7 cellular contexts compared by ENCODE assay signal in genomic region chr13:49635599-49636433, GRCh38. TPM values are rescaled to one million over a fixed set of nuclear protein-coding genes. Genes with fewer than 3 reads are reported as not detected.
DNase-seq lines count a peak whose midpoint lies in the region; ATAC-seq and TF ChIP-seq lines count a peak whose summit lies in the region.

No MANE protein-coding gene starts in this region.

- H3K4me3 ChIP-seq in coronary artery, result peak overlapping the region; percentile 44
- H3K4me3 ChIP-seq in neural cell (ENCODE audit: low read length), result no peak overlapping the region

- no peak overlapping the region for H3K4me2 ChIP-seq in neural cell (ENCODE audit: low read length)

- H3K9me3 ChIP-seq in neural cell (ENCODE audit: low read length), result no peaks in the 10 kb centered on the region

- no peaks in the 10 kb centered on the region for H3F3A ChIP-seq in neural cell (ENCODE audit: insufficient read depth, low read length, poor library complexity, severe bottlenecking)

- no peak overlapping the region for H2AFZ ChIP-seq in neural cell (ENCODE audit: low read depth, low read length)

- TF ChIP-seq CTCF in coronary artery (IDR thresholded peaks at IDR 0.05) (no peak), neural cell (IDR thresholded peaks at IDR 0.05; ENCODE audit: poor library complexity, severe bottlenecking) (no peak)

- ATAC-seq in GM21619 (IDR thresholded peaks at IDR 0.05; ENCODE audit: unreplicated experiment) (peak; percentile 68), GM18517 (IDR thresholded peaks at IDR 0.05; ENCODE audit: unreplicated experiment) (no peak)

- no peaks in the 10 kb centered on the region for H3K79me2 ChIP-seq in neural cell (replicated peaks; ENCODE audit: insufficient read depth, low read length)

- peak; percentile 8 for DNase-seq in NCI-H2107 (lab: John Stamatoyannopoulos, UW)
- DNase-seq in coronary artery (ENCODE audit: low spot score), result no peak
- DNase-seq in COLO668 (lab: John Stamatoyannopoulos, UW; ENCODE audit: unreplicated experiment), result no peak
- DNase-seq in hepatic stellate cell (ENCODE audit: low spot score), result no peak

- H3K36me3 ChIP-seq in neural cell (ENCODE audit: insufficient read depth, low read length), result no peaks in the 10 kb centered on the region

- no peak for TF ChIP-seq EP300 in neural cell (conservative IDR thresholded peaks at IDR 0.05; ENCODE audit: poor library complexity, severe bottlenecking)

- H3K27me3 ChIP-seq in neural cell (ENCODE audit: insufficient read depth, low read depth, low read length), result no peaks in the 10 kb centered on the region

- no peaks in the 10 kb centered on the region for H3K9me2 ChIP-seq in neural cell (ENCODE audit: insufficient read depth, low read length)

- no peaks in the 10 kb centered on the region for H4K20me1 ChIP-seq in neural cell (ENCODE audit: insufficient read depth)

- H3K27ac ChIP-seq in coronary artery, result no peak overlapping the region
- no peak overlapping the region for H3K27ac ChIP-seq in neural cell (ENCODE audit: low read length)

- H3K9ac ChIP-seq in neural cell (ENCODE audit: low read length), result no peak overlapping the region

- TF ChIP-seq RAD21 in neural cell (conservative IDR thresholded peaks at IDR 0.05), result no peak

TF ChIP-seq in neural cell, 6 proteins besides CTCF, POLR2A, EP300 and RAD21:
- TF ChIP-seq SMC3 (conservative IDR thresholded peaks at IDR 0.05; ENCODE audit: poor library complexity), result no peak
- TF ChIP-seq POLR2AphosphoS5 (IDR thresholded peaks at IDR 0.05), result peak; percentile 39

RNA-seq across cellular contexts. Expression of gene ARL11, which starts 7.5 kb away (rescaled TPM):
- polyA plus RNA-seq in neural cell, result not detected in 2 replicates
- polyA minus RNA-seq in neural cell, result not detected in 2 replicates

RNA-seq across cellular contexts. Expression of gene RCBTB1, which starts 50.5 kb away (rescaled TPM):
- polyA plus RNA-seq in neural cell, result 58.9 and 65.3 TPM in 2 replicates
- 34.8 and 36.2 TPM in 2 replicates for polyA minus RNA-seq in neural cell

RNA-seq across cellular contexts. Expression of gene EBPL, which starts 55.5 kb away (rescaled TPM):
- 38.2 and 41.2 TPM in 2 replicates for polyA plus RNA-seq in neural cell
- polyA minus RNA-seq in neural cell, result 12.7 and 16.2 TPM in 2 replicates
